8 cellular contexts compared by ENCODE assay signal in genomic region chr10:122703483-122704448, GRCh38. TPM values are rescaled to one million over a fixed set of nuclear protein-coding genes. Genes with fewer than 3 reads are reported as not detected.
DNase-seq lines count a peak whose midpoint lies in the region; ATAC-seq, FAIRE-seq and TF ChIP-seq lines count a peak whose summit lies in the region.

No MANE protein-coding gene starts in this region.

- H2BK12ac ChIP-seq in H1 (ENCODE audit: low read depth, low read length): no peak overlapping the region

- H3K18ac ChIP-seq in H1 (ENCODE audit: extremely low read depth, low read length): no peak overlapping the region

- H4K20me1 ChIP-seq in DOHH2 (ENCODE audit: control insufficient read depth, insufficient read depth, low read depth, low read length) (no peaks in the 10 kb centered on the region), H1 (replicated peaks in 1 of 2; ENCODE audit: control insufficient read depth in 1 of 2, insufficient read depth in 2 of 2, low read length in 2 of 2) (no peaks in the 10 kb centered on the region)

- POLR2A ChIA-PET in HEK293 (lab: Yijun Ruan, JAX): interaction anchor here (0.6 kb wide), 1 partner anchor 59 kb away, joined by 3 read pairs; no protein-coding TSS in a partner anchor
- POLR2A ChIA-PET in H1 (lab: Charles Lee; ENCODE audit: partially characterized antibody): interaction anchor here (0.7 kb wide), 1 partner anchor 51 kb away, joined by 3 read pairs; no protein-coding TSS in a partner anchor

- H2BK5ac ChIP-seq in H1 (ENCODE audit: low read depth, low read length): no peak overlapping the region

- peaks cover 3% of the 10 kb centered on the region; the same call in 1 of the 2 replicates for H3K23me2 ChIP-seq in H1 (ENCODE audit: low read depth, low read length)

- no peak overlapping the region for H3K23ac ChIP-seq in H1 (ENCODE audit: insufficient read length)

- H3K79me2 ChIP-seq in DOHH2 (ENCODE audit: control insufficient read depth, low read length) (no peaks in the 10 kb centered on the region), H1 (ENCODE audit: control insufficient read depth in 1 of 2, insufficient read depth in 2 of 2, low read length in 2 of 2) (no peaks in the 10 kb centered on the region)

- H3K27ac ChIP-seq in DOHH2 (ENCODE audit: low read depth, low read length) (no peak overlapping the region), HEK293 (ENCODE audit: extremely low read depth, low read depth, low read length) (no peak overlapping the region), H1 (ENCODE audit: low read depth, low read length) (no peak overlapping the region)

- no peak for TF ChIP-seq POLR2A in H1 (IDR thresholded peaks at IDR 0.05; ENCODE audit: control extremely low read depth in 1 of 2, low read depth in 2 of 2, low read length in 2 of 2)

- no peak overlapping the region for H2AK5ac ChIP-seq in H1 (ENCODE audit: low read depth, low read length)

- no peak overlapping the region for H3K14ac ChIP-seq in H1 (ENCODE audit: insufficient read length)

- H3K9me3 ChIP-seq in DOHH2 (ENCODE audit: control insufficient read depth, insufficient read depth, low read length): no peaks in the 10 kb centered on the region
- no peaks in the 10 kb centered on the region for H3K9me3 ChIP-seq in HEK293 (ENCODE audit: control insufficient read depth, insufficient read depth, low read depth, low read length)
- no peaks in the 10 kb centered on the region for H3K9me3 ChIP-seq in H1 (ENCODE audit: insufficient read depth in 2 of 2, low read depth in 1 of 2, low read length in 1 of 2)

- no peaks in the 10 kb centered on the region; the same call in 1 of the 2 replicates for H3K27me3 ChIP-seq in DOHH2 (ENCODE audit: control insufficient read depth, low read length)
- H3K27me3 ChIP-seq in H1 (replicated peaks in 1 of 4; ENCODE audit: control insufficient read depth in 3 of 4, extremely low read depth in 1 of 4, insufficient read depth in 3 of 4, low read length in 3 of 4): no peaks in the 10 kb centered on the region

- no peaks in the 10 kb centered on the region for H3K36me3 ChIP-seq in DOHH2 (ENCODE audit: control insufficient read depth, low read length)
- H3K36me3 ChIP-seq in HEK293 (ENCODE audit: control insufficient read depth in 2 of 2, insufficient read depth in 1 of 2, low read length in 2 of 2): no peaks in the 10 kb centered on the region
- H3K36me3 ChIP-seq in H1 (ENCODE audit: control insufficient read depth in 2 of 4, insufficient read depth in 4 of 4, low read length in 3 of 4): no peaks in the 10 kb centered on the region; a peak in 1 of 8 replicates

- WGBS in H1 (ENCODE audit: extremely low coverage in 1 of 2, insufficient coverage in 1 of 2, insufficient read length in 1 of 2, insufficient replicate concordance in 2 of 2, low coverage in 1 of 2, low lambda C conversion rate in 2 of 2, missing lambda C conversion rate in 1 of 2), 2 experiments: 59 to 100% methylated on average over 1 to 9 of the region's 9 CpGs

- H4K5ac ChIP-seq in H1 (ENCODE audit: insufficient read length, low read depth, low read length): no peak overlapping the region

- no peak overlapping the region for H3K9ac ChIP-seq in H1 (replicated peaks in 1 of 4; ENCODE audit: extremely low read depth in 1 of 4, low read depth in 3 of 4, low read length in 3 of 4)

- H4K91ac ChIP-seq in H1 (replicated peaks; ENCODE audit: insufficient read length, low read length): no peak overlapping the region

- H3K56ac ChIP-seq in H1 (replicated peaks; ENCODE audit: insufficient read length, low read depth, low read length): peak overlapping the region; percentile 94

- peak; percentile 99 for TF ChIP-seq RAD21 in H1 (IDR thresholded peaks at IDR 0.05 in 1 of 2, conservative IDR thresholded peaks at IDR 0.05 in 1 of 2; ENCODE audit: low read depth in 2 of 2, low read length in 2 of 2)

- H2BK15ac ChIP-seq in H1 (ENCODE audit: low read length): no peak overlapping the region

- no peaks in the 10 kb centered on the region for H3F3A ChIP-seq in DOHH2 (ENCODE audit: control insufficient read depth, insufficient read depth)

- H3K4me3 ChIP-seq in DOHH2 (ENCODE audit: low read length) (no peak overlapping the region), HEK293 (ENCODE audit: low read depth, low read length) (no peak overlapping the region), H1 (ENCODE audit: extremely low read depth in 1 of 4, insufficient read depth in 2 of 4, low read depth in 3 of 4, low read length in 4 of 4) (no peak overlapping the region)

- DNase-seq in NCI-H226: peak; percentile 5
- peak; percentile 63 to 64 for DNase-seq in activated CD4-positive, alpha-beta T cell treated with anti-CD3 and anti-CD28 coated beads, Interleukin-2, amount 50 U/mL, for 48 hours
- peak; percentile 46 to 86 for DNase-seq in H1 (ENCODE audit: low read depth in 1 of 2, low spot score in 2 of 2)
- DNase-seq in midbrain (lab: John Stamatoyannopoulos, UW): peak; percentile 76
- DNase-seq in stimulated activated CD8-positive, alpha-beta memory T cell treated with anti-CD3 and anti-CD28 coated beads, Interleukin-7, amount 100 ng/mL, for 24 hours (ENCODE audit: low read depth): peak; percentile 15

- no peak for TF ChIP-seq EP300 in H1 (IDR thresholded peaks at IDR 0.05; ENCODE audit: borderline replicate concordance in 1 of 2, low read depth in 2 of 2, low read length in 2 of 2)

- no peak overlapping the region for H2BK20ac ChIP-seq in H1 (ENCODE audit: low read length)

- peak; percentile 85 for FAIRE-seq in H1 (lab: Jason Lieb, UNC)

- H3K4ac ChIP-seq in H1 (replicated peaks; ENCODE audit: insufficient read length, low read depth, low read length): no peak overlapping the region

- TF ChIP-seq CTCF in DOHH2 (IDR thresholded peaks at IDR 0.05; ENCODE audit: low read depth, low read length, poor library complexity, severe bottlenecking) (peak; percentile 79), HEK293 (tag by site-specific recombination; IDR thresholded peaks at IDR 0.05) (peak; percentile 82), H1 (IDR thresholded peaks at IDR 0.05; ENCODE audit: control extremely low read depth in 1 of 3, insufficient read depth in 1 of 3, low read depth in 1 of 3, low read length in 3 of 3) (peak; percentile 92 to 97 (median 95))

- no peaks in the 10 kb centered on the region for H3K9me2 ChIP-seq in DOHH2 (replicated peaks; ENCODE audit: control insufficient read depth, low read length)

- no peak for ATAC-seq in GM18873 (IDR thresholded peaks at IDR 0.05; ENCODE audit: low FRiP score, unreplicated experiment)

- H3K79me1 ChIP-seq in H1 (ENCODE audit: low read depth, low read length): no peaks in the 10 kb centered on the region

- H2AFZ ChIP-seq in H1 (ENCODE audit: low read length): peak overlapping the region; percentile 88; the same call in 1 of the 2 replicates

- H4K8ac ChIP-seq in H1 (ENCODE audit: extremely low read depth, insufficient read depth, low read length): no peak overlapping the region

- CTCF ChIA-PET in HEK293 (lab: Yijun Ruan, JAX): interaction anchor here (0.6 to 1.9 kb wide), 27 partner anchors 8 to 1077 kb away, joined by 3 to 17 read pairs (median 4); no protein-coding TSS in a partner anchor
- CTCF ChIA-PET in H1 (lab: Charles Lee; ENCODE audit: partially characterized antibody): interaction anchor here (0.6 to 4.9 kb wide), 29 partner anchors 9 to 432 kb away, joined by 3 to 56 read pairs (median 3); partner anchors contain the start of gene BTBD16

- H3K4me2 ChIP-seq in DOHH2 (ENCODE audit: low read length): no peak overlapping the region
- H3K4me2 ChIP-seq in H1 (ENCODE audit: insufficient read depth in 1 of 2, low read depth in 2 of 2, low read length in 2 of 2): no peak overlapping the region

- no peaks in the 10 kb centered on the region for H3K4me1 ChIP-seq in DOHH2 (ENCODE audit: control insufficient read depth, low read length)
- H3K4me1 ChIP-seq in HEK293 (ENCODE audit: control insufficient read depth, insufficient read depth, low read length): no peaks in the 10 kb centered on the region
- H3K4me1 ChIP-seq in H1 (replicated peaks in 1 of 4; ENCODE audit: control insufficient read depth in 3 of 4, insufficient read depth in 4 of 4, low read length in 3 of 4): no peaks in the 10 kb centered on the region; a peak in 1 of 7 replicates

- H2BK120ac ChIP-seq in H1 (replicated peaks; ENCODE audit: low read depth, low read length): no peak overlapping the region

TF ChIP-seq in HEK293, 187 proteins besides CTCF, POLR2A, EP300 and RAD21 (continues in another document):
- TF ChIP-seq ZNF658 (tag by site-specific recombination; IDR thresholded peaks at IDR 0.05) (no peak), ZNF654 (tag by site-specific recombination; IDR thresholded peaks at IDR 0.05; ENCODE audit: low read depth) (peak; percentile 95), ZNF211 (tag by site-specific recombination; IDR thresholded peaks at IDR 0.05; ENCODE audit: low read depth) (no peak), ZNF621 (tag by site-specific recombination; IDR thresholded peaks at IDR 0.05) (no peak)

TF ChIP-seq in H1, 55 proteins besides CTCF, POLR2A, EP300 and RAD21:
- TF ChIP-seq YY1 (IDR thresholded peaks at IDR 0.05; ENCODE audit: low read depth, low read length): peak; percentile 77
- no peak for TF ChIP-seq CTBP2 (IDR thresholded peaks at IDR 0.05; ENCODE audit: borderline replicate concordance, insufficient read depth, insufficient read length, low read length)
- TF ChIP-seq SIN3A (conservative IDR thresholded peaks at IDR 0.05 in 1 of 2, IDR thresholded peaks at IDR 0.05 in 1 of 2; ENCODE audit: low read depth in 1 of 2, low read length in 2 of 2): 0 out of 4 replicates have a peak, but pooled peaks of 1 of the 2 experiments have one; percentile 34

RNA-seq across cellular contexts. Expression of gene C10orf120, which starts 4.1 kb away (rescaled TPM):
- not detected in 2 replicates for total RNA-seq in H1 (2021; fragmentation: NEBNext Ultra II Directional; extraction: Animal tissue kit (Norgen Biotek cat#: 25700))
- polyA plus RNA-seq in H1 (2011; rRNA removed): not detected in 2 replicates
- not detected for polyA plus RNA-seq in H1 (2011; cell fraction: cytosol; rRNA removed)
- not detected for polyA plus RNA-seq in H1 (2011; cell fraction: nucleus; rRNA removed)
- polyA plus RNA-seq in H1 (2012, experiment 1 of 2): not detected in 4 replicates
- polyA plus RNA-seq in H1 (2012, experiment 2 of 2): not detected
- not detected for polyA plus RNA-seq in H1 (2013, experiment 1 of 2)
- polyA plus RNA-seq in H1 (2013, experiment 2 of 2): not detected
- not detected in 2 replicates for polyA minus RNA-seq in H1 (2011; rRNA and poly(A)+ RNA removed)
- not detected for polyA minus RNA-seq in H1 (2011; cell fraction: cytosol; rRNA and poly(A)+ RNA removed)
- not detected for polyA minus RNA-seq in H1 (2011; cell fraction: nucleus; rRNA and poly(A)+ RNA removed)

Comparison
In these comparisons a context has a peak if more than half of its experiments do, and no peak if none do; other contexts are left out.
1. DNase-seq: peak in every context shown above with its lines; median percentile 76 in midbrain; 66 in H1; 64 in activated CD4-positive, alpha-beta T cell treated with anti-CD3 and anti-CD28 coated beads, Interleukin-2, amount 50 U/mL, for 48 hours; 15 in stimulated activated CD8-positive, alpha-beta memory T cell treated with anti-CD3 and anti-CD28 coated beads, Interleukin-7, amount 100 ng/mL, for 24 hours; 5 in NCI-H226.